9 cellular contexts compared by ENCODE assay signal in the genomic region with DNA sequence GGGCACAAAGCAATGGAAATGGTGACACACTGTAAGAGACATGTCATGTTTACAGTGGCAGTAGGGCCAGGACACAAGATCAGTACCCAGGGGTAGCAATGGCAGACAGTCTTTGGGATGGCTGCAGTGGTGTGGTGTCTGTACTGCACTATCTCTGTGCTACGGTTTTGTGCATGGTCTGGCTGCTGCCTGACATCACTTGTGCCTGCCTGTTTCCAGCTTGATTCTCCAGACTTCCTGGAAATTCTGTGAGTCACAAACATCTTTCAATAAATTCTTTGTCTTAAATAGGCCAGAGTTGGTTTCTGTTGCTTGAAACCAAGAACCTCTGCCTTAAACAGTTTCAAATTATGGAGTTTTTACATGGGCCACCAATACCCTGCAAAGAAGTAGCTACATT.
DNase-seq lines count a peak whose midpoint lies in the region; ATAC-seq and TF ChIP-seq lines count a peak whose summit lies in the region.
"Had no signal": no experiment of that assay in that cellular context is flagged by ENCODE, and none has a peak within 500 bp of the region (broad histone marks: within the 10 kb centered on the region; RNA-seq: fewer than 3 reads in every experiment).

No MANE protein-coding gene starts in this region.

- H3K23ac ChIP-seq in IMR-90 (ENCODE audit: low read depth, low read length), result peak overlapping the region; percentile 82; the same call in 1 of the 2 replicates

- H3K9me3 ChIP-seq in IMR-90 (ENCODE audit: control insufficient read depth, insufficient read depth, low read length) (no peaks in the 10 kb centered on the region), prostate gland (no peaks in the 10 kb centered on the region), A673 (ENCODE audit: low read depth, low read length, poor library complexity, severe bottlenecking) (no peaks in the 10 kb centered on the region)

- BruUV-seq in IMR-90 (replicated peaks; lab: Mats Ljungman, UMichigan) (no TSS peak), A673 (replicated peaks; lab: Mats Ljungman, UMichigan) (no TSS peak)

- no peak overlapping the region for H3K9ac ChIP-seq in IMR-90 (ENCODE audit: low read depth, low read length)

- H2BK15ac ChIP-seq in IMR-90 (ENCODE audit: low read depth, low read length), result no peak overlapping the region; the same call in 2 of the 3 replicates

- peak overlapping the region; percentile 17; the same call in 1 of the 2 replicates for H3K18ac ChIP-seq in IMR-90 (ENCODE audit: low read depth, low read length)

- no CpG with 5 or more reads among the region's 1 CpG for WGBS in IMR-90 (ENCODE audit: extremely low coverage in 2 of 2, insufficient read length in 1 of 2), 2 experiments
- WGBS in prostate gland, result 50% methylated on average over 1 of the region's 1 CpG

- peak; percentile 81 for ATAC-seq in IMR-90 (ENCODE audit: low read depth)
- ATAC-seq in left colon, result no peak
- no peak for ATAC-seq in HG02678 (IDR thresholded peaks at IDR 0.05; ENCODE audit: unreplicated experiment)

- CTCF ChIA-PET in IMR-90 (lab: Yijun Ruan, JAX), result interaction anchor here (0.9 kb wide), 1 partner anchor 96 kb away, joined by 6 read pairs; no protein-coding TSS in a partner anchor
- CTCF ChIA-PET in A673 (lab: Charles Lee), result no interaction called here

- H3K79me1 ChIP-seq in IMR-90 (ENCODE audit: low read depth in 1 of 2, low read length in 2 of 2), result no peaks in the 10 kb centered on the region; a peak in 1 of 4 replicates

- DNase-seq in AG08396 (ENCODE audit: low spot score), result peak; percentile 25
- DNase-seq in IMR-90, result peak; percentile 79
- peak in 5 of 10 donors; percentile 12 to 45 (median 34) for DNase-seq in dorsolateral prefrontal cortex
- peak; percentile 41 to 83 for DNase-seq in lung microvascular endothelial cell (ENCODE audit: low read depth in 2 of 2)
- no peak for DNase-seq in left colon
- no peak for DNase-seq in prostate gland (ENCODE audit: low spot score)
- no peak for DNase-seq in A673 (ENCODE audit: low spot score)
- DNase-seq: DMS 273 treated with DMSO at 0.1 percent for 48 hours had no signal

- peak overlapping the region; percentile 71; the same call in 1 of the 2 replicates for H2BK20ac ChIP-seq in IMR-90 (ENCODE audit: low read depth, low read length)

- peak overlapping the region; percentile 12 to 87; a peak in 3 of 4 replicates for H4K8ac ChIP-seq in IMR-90 (ENCODE audit: low read depth in 2 of 2, low read length in 2 of 2)

- POLR2A ChIA-PET in IMR-90 (lab: Charles Lee; ENCODE audit: unreplicated experiment), result no interaction called here
- POLR2A ChIA-PET in A673 (lab: Charles Lee; ENCODE audit: low non-redundant PET), result no interaction called here

- no peak overlapping the region for H2AK9ac ChIP-seq in IMR-90 (replicated peaks; ENCODE audit: low read depth, low read length, poor library complexity)

- peak overlapping the region; percentile 75 for H2AFZ ChIP-seq in IMR-90 (replicated peaks; ENCODE audit: low read length, poor library complexity)

- H3K4ac ChIP-seq in IMR-90 (ENCODE audit: low read depth, low read length), result peak overlapping the region; percentile 55

- H2BK5ac ChIP-seq in IMR-90 (ENCODE audit: low read depth, low read length, poor library complexity, severe bottlenecking), result peak overlapping the region; percentile 12

- peak overlapping the region; percentile 35 for H3K4me2 ChIP-seq in IMR-90 (ENCODE audit: low read depth, low read length)

- peak overlapping the region; percentile 39; the same call in 1 of the 2 replicates for H4K91ac ChIP-seq in IMR-90 (ENCODE audit: insufficient read depth, low read depth, low read length)

- no peaks in the 10 kb centered on the region for H3K36me3 ChIP-seq in IMR-90 (ENCODE audit: control insufficient read depth, insufficient read depth, low read length)
- no peaks in the 10 kb centered on the region for H3K36me3 ChIP-seq in prostate gland
- no peaks in the 10 kb centered on the region for H3K36me3 ChIP-seq in A673 (ENCODE audit: insufficient read depth, low read length, poor library complexity, severe bottlenecking)

- in situ Hi-C loops in IMR-90 (cut with MboI; ENCODE audit: low sequenced_read_pairs), result no loop called here

- H4K5ac ChIP-seq in IMR-90 (ENCODE audit: low read depth, low read length), result peak overlapping the region; percentile 58

- H2AK5ac ChIP-seq in IMR-90 (ENCODE audit: low read depth, low read length), result peak overlapping the region; percentile 20; the same call in 1 of the 2 replicates

- 0 out of 2 replicates have a peak, but pooled peaks cover 2% of the 10 kb centered on the region for H3K9me1 ChIP-seq in IMR-90 (ENCODE audit: insufficient read depth, low read length)

- TF ChIP-seq CTCF in IMR-90 (conservative IDR thresholded peaks at IDR 0.05; ENCODE audit: low read depth, low read length), result no peak
- no peak for TF ChIP-seq CTCF in dorsolateral prefrontal cortex (IDR thresholded peaks at IDR 0.05 in 54 of 56, conservative IDR thresholded peaks at IDR 0.05 in 2 of 56; ENCODE audit: low read depth in 1 of 56, partially characterized antibody in 56 of 56)
- TF ChIP-seq CTCF in prostate gland (IDR thresholded peaks at IDR 0.05), result no peak
- TF ChIP-seq CTCF in A673 (conservative IDR thresholded peaks at IDR 0.05; ENCODE audit: low read depth, low read length), result no peak

- intact Hi-C loops in IMR-90 (cut with micrococcal nuclease), result no loop called here
- intact Hi-C loops in dorsolateral prefrontal cortex (cut with DNase I), result loop anchor here in 1 of 2 donors (10.0 kb wide), 1 partner anchor 97 kb away; no protein-coding TSS in a partner anchor
- intact Hi-C loops in left colon (cut with DNase I, micrococcal nuclease), result no loop called here
- intact Hi-C loops in prostate gland (cut with DNase I), result no loop called here
- intact Hi-C loops in A673 (cut with micrococcal nuclease; ENCODE audit: unreplicated experiment), result no loop called here

- H3K56ac ChIP-seq in IMR-90 (ENCODE audit: extremely low read depth, insufficient read depth, low read length), result 0 out of 2 replicates have a peak overlapping the region, but pooled peaks have one; percentile 46

- no peaks in the 10 kb centered on the region for H4K20me1 ChIP-seq in IMR-90 (ENCODE audit: insufficient read depth, low read length)

- 0 out of 2 replicates have a peak overlapping the region, but pooled peaks have one; percentile 9 for H2BK120ac ChIP-seq in IMR-90 (ENCODE audit: low read depth, low read length)

- H3K4me3 ChIP-seq in IMR-90 (ENCODE audit: insufficient read depth, low read depth, low read length), result no peak overlapping the region
- H3K4me3 ChIP-seq in dorsolateral prefrontal cortex, result no peak overlapping the region
- no peak overlapping the region for H3K4me3 ChIP-seq in prostate gland
- H3K4me3 ChIP-seq in A673 (ENCODE audit: low read depth, low read length, poor library complexity, severe bottlenecking), result no peak overlapping the region

- no peak for TF ChIP-seq RAD21 in IMR-90 (IDR thresholded peaks at IDR 0.05; ENCODE audit: low read length)

- peak overlapping the region; percentile 53; the same call in 1 of the 2 replicates for H3K14ac ChIP-seq in IMR-90 (replicated peaks; ENCODE audit: low read depth, low read length)

- no peaks in the 10 kb centered on the region for H3K27me3 ChIP-seq in IMR-90 (ENCODE audit: control insufficient read depth, insufficient read depth, low read length)
- H3K27me3 ChIP-seq in dorsolateral prefrontal cortex, result no peaks in the 10 kb centered on the region
- no peaks in the 10 kb centered on the region for H3K27me3 ChIP-seq in prostate gland (replicated peaks; ENCODE audit: insufficient read depth)
- H3K27me3 ChIP-seq in A673 (replicated peaks; ENCODE audit: insufficient read depth, low read depth, low read length, poor library complexity), result no peaks in the 10 kb centered on the region

- dilution Hi-C loops in IMR-90 (cut with HindIII; ENCODE audit: low sequenced_read_pairs, unreplicated experiment), result no loop called here

- H3K4me1 ChIP-seq in IMR-90 (ENCODE audit: control insufficient read depth, insufficient read depth, low read length) (peaks cover 5% of the 10 kb centered on the region), prostate gland (replicated peaks) (no peaks in the 10 kb centered on the region), A673 (ENCODE audit: insufficient read depth, low read length, poor library complexity, severe bottlenecking) (peaks cover 5% of the 10 kb centered on the region)

- H3K27ac ChIP-seq in IMR-90 (ENCODE audit: insufficient read depth, low read length), result peak overlapping the region; percentile 28; the same call in 1 of the 2 replicates
- H3K27ac ChIP-seq in dorsolateral prefrontal cortex, result peak overlapping the region in 32 of 59 donors; percentile 3 to 75 (median 39)
- no peak overlapping the region for H3K27ac ChIP-seq in prostate gland
- no peak overlapping the region for H3K27ac ChIP-seq in A673 (ENCODE audit: low read depth, low read length, poor library complexity, severe bottlenecking)

- TF ChIP-seq POLR2A in IMR-90 (IDR thresholded peaks at IDR 0.05; ENCODE audit: low read depth, low read length) (no peak), prostate gland (IDR thresholded peaks at IDR 0.05) (no peak)

TF ChIP-seq in IMR-90, 13 proteins besides CTCF, POLR2A, EP300 and RAD21 (continues in another document):
- TF ChIP-seq MAZ (IDR thresholded peaks at IDR 0.05; ENCODE audit: borderline replicate concordance, low read depth, low read length) (no peak), CEBPB (IDR thresholded peaks at IDR 0.05; ENCODE audit: low read depth, low read length) (no peak), NFE2L2 (IDR thresholded peaks at IDR 0.05; ENCODE audit: low read depth, low read length) (no peak), RCOR1 (IDR thresholded peaks at IDR 0.05; ENCODE audit: insufficient replicate concordance, low read length) (no peak), BHLHE40 (IDR thresholded peaks at IDR 0.05; ENCODE audit: low read depth, low read length) (no peak), CHD1 (IDR thresholded peaks at IDR 0.05; ENCODE audit: low read depth, low read length) (no peak), MAFK (IDR thresholded peaks at IDR 0.05; ENCODE audit: low read depth, low read length) (no peak), MXI1 (IDR thresholded peaks at IDR 0.05; ENCODE audit: borderline replicate concordance, low read depth, low read length) (no peak)
- TF ChIP-seq, protein P1, sequence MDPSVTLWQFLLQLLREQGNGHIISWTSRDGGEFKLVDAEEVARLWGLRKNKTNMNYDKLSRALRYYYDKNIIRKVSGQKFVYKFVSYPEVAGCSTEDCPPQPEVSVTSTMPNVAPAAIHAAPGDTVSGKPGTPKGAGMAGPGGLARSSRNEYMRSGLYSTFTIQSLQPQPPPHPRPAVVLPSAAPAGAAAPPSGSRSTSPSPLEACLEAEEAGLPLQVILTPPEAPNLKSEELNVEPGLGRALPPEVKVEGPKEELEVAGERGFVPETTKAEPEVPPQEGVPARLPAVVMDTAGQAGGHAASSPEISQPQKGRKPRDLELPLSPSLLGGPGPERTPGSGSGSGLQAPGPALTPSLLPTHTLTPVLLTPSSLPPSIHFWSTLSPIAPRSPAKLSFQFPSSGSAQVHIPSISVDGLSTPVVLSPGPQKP (IDR thresholded peaks at IDR 0.05; ENCODE audit: borderline replicate concordance, low read depth, low read length), result no peak

Comparison
In these comparisons a context has a peak if more than half of its experiments do, and no peak if none do; other contexts are left out.
1. DNase-seq: peak in AG08396 (single experiment), IMR-90 (single experiment) and lung microvascular endothelial cell (2 of 2); none in left colon (0 of 2), prostate gland (single experiment) and A673 (single experiment).
2. H3K27ac ChIP-seq: peak in IMR-90 (single experiment) and dorsolateral prefrontal cortex (32 of 59); none in prostate gland (0 of 2) and A673 (single experiment).